Comparison of ENCODE assay signal across 12 cellular contexts in the genomic region with DNA sequence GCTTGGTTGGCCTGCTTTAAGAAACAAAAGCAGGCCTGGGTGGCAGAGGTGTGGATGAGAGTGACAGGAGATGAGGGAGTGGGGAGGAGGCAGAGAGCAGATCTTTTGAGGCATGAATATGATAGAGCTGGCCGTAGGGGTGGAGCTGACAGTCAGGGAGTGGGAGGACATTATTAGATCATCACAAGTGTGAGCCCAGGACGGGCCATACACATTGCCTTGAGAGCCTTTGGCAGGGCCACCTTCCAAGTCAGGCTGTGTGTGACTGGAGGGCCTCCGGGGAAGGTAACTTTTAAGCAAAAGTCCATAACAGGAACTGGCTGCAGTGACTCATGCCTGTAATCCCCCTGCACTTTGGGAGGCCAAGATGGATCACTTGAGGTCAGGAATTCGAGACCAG. TPM values are rescaled to one million over a fixed set of nuclear protein-coding genes. Genes with fewer than 3 reads are reported as not detected.
A peak's percentile ranks its signal among the peaks of the same experiment; 100 is the strongest.
DNase-seq lines count a peak whose midpoint lies in the region; ATAC-seq and TF ChIP-seq lines count a peak whose summit lies in the region.
"Had no signal": no experiment of that assay in that cellular context is flagged by ENCODE, and none has a peak within 500 bp of the region (broad histone marks: within the 10 kb centered on the region; RNA-seq: fewer than 3 reads in every experiment).

No MANE protein-coding gene starts in this region.

- RAD21 ChIA-PET in HCT116 (lab: Charles Lee; ENCODE audit: low non-redundant PET in 1 of 2, low total read pairs in 2 of 2, uncharacterized antibody in 2 of 2, unreplicated experiment in 2 of 2): no interaction called here

- H3K36me3 ChIP-seq in HCT116 (ENCODE audit: control insufficient read depth in 1 of 2, insufficient read depth in 2 of 2, low read length in 2 of 2): no peaks in the 10 kb centered on the region
- no peaks in the 10 kb centered on the region for H3K36me3 ChIP-seq in aorta (ENCODE audit: control insufficient read depth in 1 of 2, insufficient read depth in 2 of 2, low read length in 1 of 2)

- H3K27me3 Mint-ChIP-seq in Calu3 (ENCODE audit: unreplicated experiment): peaks cover 21% of the 10 kb centered on the region
- H3K27me3 Mint-ChIP-seq: activated CD4-positive, alpha-beta T cell treated with anti-CD3 and anti-CD28 coated beads, Interleukin-2, amount 10 ng/mL, durations not matched to agents 7 days and 5 days had no signal

- no peaks in the 10 kb centered on the region for H3K4me1 Mint-ChIP-seq in Calu3 (ENCODE audit: low read depth, unreplicated experiment)
- H3K4me1 Mint-ChIP-seq: activated CD4-positive, alpha-beta T cell treated with anti-CD3 and anti-CD28 coated beads, Interleukin-2, amount 10 ng/mL, durations not matched to agents 7 days and 5 days had no signal

- intact Hi-C loops in HCT116 (cut with micrococcal nuclease) (no loop called here), aorta (cut with DNase I) (no loop called here), Calu3 (cut with micrococcal nuclease; ENCODE audit: unreplicated experiment) (no loop called here)

- H3K9me2 ChIP-seq in HCT116 (ENCODE audit: insufficient read depth): no peaks in the 10 kb centered on the region

- no peak overlapping the region for H3K4me3 Mint-ChIP-seq in Calu3 (ENCODE audit: low read depth, unreplicated experiment)
- H3K4me3 Mint-ChIP-seq: activated CD4-positive, alpha-beta T cell treated with anti-CD3 and anti-CD28 coated beads, Interleukin-2, amount 10 ng/mL, durations not matched to agents 7 days and 5 days; nephron progenitor cell had no signal

- no peak for TF ChIP-seq CTCF in HCT116 (IDR thresholded peaks at IDR 0.05 in 2 of 3, conservative IDR thresholded peaks at IDR 0.05 in 1 of 3; ENCODE audit: borderline replicate concordance in 1 of 3, insufficient read depth in 1 of 3, low read depth in 2 of 3, low read length in 2 of 3)
- TF ChIP-seq CTCF in foreskin keratinocyte (conservative IDR thresholded peaks at IDR 0.05): no peak
- no peak for TF ChIP-seq CTCF in Calu3 (IDR thresholded peaks at IDR 0.05; ENCODE audit: unreplicated experiment)

- no peak overlapping the region for H2AFZ ChIP-seq in HCT116 (ENCODE audit: low read depth, low read length, poor library complexity, severe bottlenecking)

- H3K9me3 ChIP-seq in HCT116 (ENCODE audit: control insufficient read depth in 1 of 2, insufficient read depth in 1 of 2, low read depth in 1 of 2, low read length in 2 of 2): no peaks in the 10 kb centered on the region
- no peaks in the 10 kb centered on the region for H3K9me3 ChIP-seq in aorta (ENCODE audit: control insufficient read depth, low read length)
- H3K9me3 ChIP-seq: body of pancreas had no signal

- peak; percentile 36; the same call in 1 of the 2 replicates for ATAC-seq in HCT116
- ATAC-seq in foreskin keratinocyte: peak; percentile 10
- peak; percentile 26 for ATAC-seq in aorta (ENCODE audit: low FRiP score)
- ATAC-seq: body of pancreas had no signal

- H4K20me1 ChIP-seq in HCT116 (ENCODE audit: insufficient read depth): no peaks in the 10 kb centered on the region

- 23 to 25% methylated on average over 4 of the region's 4 CpGs for WGBS in aorta, 2 donors

- peak overlapping the region; percentile 21; the same call in 1 of the 2 replicates for H3K4me2 ChIP-seq in HCT116 (ENCODE audit: low read length)

- peaks cover 0 to 7% of the 10 kb centered on the region in 2 experiments; a peak in 2 of 4 replicates for H3K4me1 ChIP-seq in HCT116 (ENCODE audit: control insufficient read depth in 1 of 2, insufficient read depth in 2 of 2, low read length in 2 of 2)
- no peaks in the 10 kb centered on the region for H3K4me1 ChIP-seq in foreskin keratinocyte
- H3K4me1 ChIP-seq in aorta (ENCODE audit: control insufficient read depth in 1 of 2, insufficient read depth in 2 of 2, low read length in 2 of 2): no peaks in the 10 kb centered on the region
- H3K4me1 ChIP-seq: body of pancreas had no signal

- POLR2A ChIA-PET in HCT116 (lab: Charles Lee): interaction anchor here (1.0 kb wide), 1 partner anchor 81 kb away, joined by 3 read pairs; the partner anchor contains the start of gene NDRG4

- no peak for DNase-seq in HCT116 (ENCODE audit: low read depth, low spot score)
- DNase-seq in SK-N-DZ (ENCODE audit: low spot score): peak; percentile 50
- no peak for DNase-seq in foreskin keratinocyte
- DNase-seq in aorta: no peak
- no peak for DNase-seq in NCI-H1930 (lab: John Stamatoyannopoulos, UW)
- DNase-seq in Calu3: no peak
- DNase-seq in stimulated activated naive CD4-positive, alpha-beta T cell treated with Interleukin-2 at 50 U/mL for 16 hours (lab: John Stamatoyannopoulos, UW): no peak
- DNase-seq: activated CD4-positive, alpha-beta T cell treated with anti-CD3 and anti-CD28 coated beads, Interleukin-2, amount 10 ng/mL, durations not matched to agents 7 days and 5 days; body of pancreas; GOT3; NCI-H774; nephron progenitor cell had no signal

- no peaks in the 10 kb centered on the region for H3K79me2 ChIP-seq in HCT116 (ENCODE audit: insufficient read depth, low read length)

- no peak for TF ChIP-seq RAD21 in HCT116 (IDR thresholded peaks at IDR 0.05; ENCODE audit: low read depth)

- H3K27ac ChIP-seq in HCT116 (ENCODE audit: low read depth, low read length) (no peak overlapping the region), foreskin keratinocyte (no peak overlapping the region), aorta (ENCODE audit: low read depth in 1 of 2, low read length in 2 of 2) (no peak overlapping the region)
- H3K27ac ChIP-seq: body of pancreas had no signal

- no peak overlapping the region for H3K9ac ChIP-seq in HCT116 (ENCODE audit: low read length)

- no peaks in the 10 kb centered on the region for H3K36me3 Mint-ChIP-seq in Calu3 (ENCODE audit: insufficient read depth, unreplicated experiment)

- H3K27ac Mint-ChIP-seq in Calu3 (ENCODE audit: unreplicated experiment): no peak overlapping the region
- H3K27ac Mint-ChIP-seq: activated CD4-positive, alpha-beta T cell treated with anti-CD3 and anti-CD28 coated beads, Interleukin-2, amount 10 ng/mL, durations not matched to agents 7 days and 5 days had no signal

- TF ChIP-seq POLR2A in HCT116 (IDR thresholded peaks at IDR 0.05; ENCODE audit: borderline replicate concordance, extremely low read depth, insufficient read depth, insufficient read length): no peak

- no peaks in the 10 kb centered on the region for H3K27me3 ChIP-seq in HCT116 (ENCODE audit: insufficient read depth, low read length)
- H3K27me3 ChIP-seq in foreskin keratinocyte: peaks cover 4% of the 10 kb centered on the region
- no peaks in the 10 kb centered on the region for H3K27me3 ChIP-seq in aorta (ENCODE audit: control insufficient read depth in 1 of 2, insufficient read depth in 2 of 2, low read length in 1 of 2)
- H3K27me3 ChIP-seq: body of pancreas had no signal

- H3K4me3 ChIP-seq in HCT116 (replicated peaks in 1 of 2; ENCODE audit: low read depth in 1 of 2, low read length in 2 of 2) (no peak overlapping the region), aorta (ENCODE audit: low read length in 2 of 2) (no peak overlapping the region)
- H3K4me3 ChIP-seq: body of pancreas had no signal

- no TSS peak for BruUV-seq in HCT116 (replicated peaks; lab: Mats Ljungman, UMichigan)
- no TSS peak for BruUV-seq in Calu3 (replicated peaks; lab: Mats Ljungman, UMichigan)

- no peaks in the 10 kb centered on the region for H3K9me3 Mint-ChIP-seq in Calu3 (ENCODE audit: low read depth, unreplicated experiment)
- H3K9me3 Mint-ChIP-seq: activated CD4-positive, alpha-beta T cell treated with anti-CD3 and anti-CD28 coated beads, Interleukin-2, amount 10 ng/mL, durations not matched to agents 7 days and 5 days; nephron progenitor cell had no signal

- CTCF ChIA-PET in HCT116 (lab: Charles Lee): no interaction called here
- CTCF ChIA-PET in Calu3 (lab: Charles Lee): no interaction called here

TF ChIP-seq in HCT116, 20 proteins besides CTCF, POLR2A, EP300 and RAD21 (continues in another document):
- TF ChIP-seq CBX3 (IDR thresholded peaks at IDR 0.05; ENCODE audit: low read depth): no peak
- no peak for TF ChIP-seq SRF (IDR thresholded peaks at IDR 0.05; ENCODE audit: low read depth)
- TF ChIP-seq, protein P1, sequence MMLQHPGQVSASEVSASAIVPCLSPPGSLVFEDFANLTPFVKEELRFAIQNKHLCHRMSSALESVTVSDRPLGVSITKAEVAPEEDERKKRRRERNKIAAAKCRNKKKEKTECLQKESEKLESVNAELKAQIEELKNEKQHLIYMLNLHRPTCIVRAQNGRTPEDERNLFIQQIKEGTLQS (IDR thresholded peaks at IDR 0.05): no peak
- TF ChIP-seq SIN3A (IDR thresholded peaks at IDR 0.05; ENCODE audit: low read depth): no peak
- TF ChIP-seq JUND (IDR thresholded peaks at IDR 0.05): no peak
- TF ChIP-seq, protein P2, sequence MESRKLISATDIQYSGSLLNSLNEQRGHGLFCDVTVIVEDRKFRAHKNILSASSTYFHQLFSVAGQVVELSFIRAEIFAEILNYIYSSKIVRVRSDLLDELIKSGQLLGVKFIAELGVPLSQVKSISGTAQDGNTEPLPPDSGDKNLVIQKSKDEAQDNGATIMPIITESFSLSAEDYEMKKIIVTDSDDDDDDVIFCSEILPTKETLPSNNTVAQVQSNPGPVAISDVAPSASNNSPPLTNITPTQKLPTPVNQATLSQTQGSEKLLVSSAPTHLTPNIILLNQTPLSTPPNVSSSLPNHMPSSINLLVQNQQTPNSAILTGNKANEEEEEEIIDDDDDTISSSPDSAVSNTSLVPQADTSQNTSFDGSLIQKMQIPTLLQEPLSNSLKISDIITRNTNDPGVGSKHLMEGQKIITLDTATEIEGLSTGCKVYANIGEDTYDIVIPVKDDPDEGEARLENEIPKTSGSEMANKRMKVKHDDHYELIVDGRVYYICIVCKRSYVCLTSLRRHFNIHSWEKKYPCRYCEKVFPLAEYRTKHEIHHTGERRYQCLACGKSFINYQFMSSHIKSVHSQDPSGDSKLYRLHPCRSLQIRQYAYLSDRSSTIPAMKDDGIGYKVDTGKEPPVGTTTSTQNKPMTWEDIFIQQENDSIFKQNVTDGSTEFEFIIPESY (IDR thresholded peaks at IDR 0.05; ENCODE audit: extremely low read depth, insufficient replicate concordance, low read length): no peak

RNA-seq across cellular contexts. Expression of gene GINS3, which starts 26.3 kb away (rescaled TPM):
- total RNA-seq in HCT116 (2021; ENCODE audit: unreplicated experiment): 12.1 TPM
- 6.0 and 7.8 TPM in 2 replicates for polyA plus RNA-seq in HCT116 (2012)
- polyA plus RNA-seq in SK-N-DZ (2014; cell fraction: cytosol; rRNA removed): 32.9 and 35.8 TPM in 2 replicates
- polyA plus RNA-seq in SK-N-DZ (2014; cell fraction: nucleus; rRNA removed): 22.8 and 24.5 TPM in 2 replicates
- total RNA-seq in foreskin keratinocyte: 14.9 and 17.5 TPM in 2 replicates
- polyA plus RNA-seq in foreskin keratinocyte: 9.8 and 13.5 TPM in 2 replicates
- 1 to 10 TPM; 1.8 to 2.2 TPM for total RNA-seq in aorta
- polyA plus RNA-seq in aorta: 1 to 10 TPM in 1 of 2 donors, under 1 TPM in 1; 0.59 to 1.0 TPM
- total RNA-seq in Calu3 (2022): 11.9 and 13.6 TPM in 2 replicates
